10 cellular contexts compared by ENCODE assay signal in genomic region chr2:37851828-37852584, GRCh38.
DNase-seq lines count a peak whose midpoint lies in the region; ATAC-seq and TF ChIP-seq lines count a peak whose summit lies in the region.
"Had no signal": no experiment of that assay in that cellular context is flagged by ENCODE, and none has a peak within 500 bp of the region (broad histone marks: within the 10 kb centered on the region; RNA-seq: fewer than 3 reads in every experiment).

No MANE protein-coding gene starts in this region.

- H3K27ac ChIP-seq in stomach (peak overlapping the region in 4 of 5 donors; percentile 3 to 65 (median 46)), A673 (ENCODE audit: low read depth, low read length, poor library complexity, severe bottlenecking) (no peak overlapping the region), Karpas-422 (ENCODE audit: low read length) (no peak overlapping the region)
- H3K27ac ChIP-seq: SJSA1 had no signal

- no peaks in the 10 kb centered on the region for H3K79me2 ChIP-seq in Karpas-422 (ENCODE audit: low read length)

- no peak overlapping the region for H3K4me2 ChIP-seq in Karpas-422 (ENCODE audit: low read depth, low read length, poor library complexity, severe bottlenecking)

- ATAC-seq in HG02852 (IDR thresholded peaks at IDR 0.05; ENCODE audit: unreplicated experiment), result peak; percentile 64
- peak; percentile 59 for ATAC-seq in activated CD8-positive, alpha-beta T cell treated with anti-CD3 and anti-CD28 coated beads for 36 hours

- no peak for TF ChIP-seq POLR2A in stomach (IDR thresholded peaks at IDR 0.05)

- no peaks in the 10 kb centered on the region for H3K36me3 ChIP-seq in stomach
- H3K36me3 ChIP-seq in A673 (ENCODE audit: insufficient read depth, low read length, poor library complexity, severe bottlenecking), result no peaks in the 10 kb centered on the region
- no peaks in the 10 kb centered on the region for H3K36me3 ChIP-seq in Karpas-422 (ENCODE audit: insufficient read depth, low read length)
- H3K36me3 ChIP-seq: SJSA1 had no signal

- H3K27ac Mint-ChIP-seq in activated T-cell treated with anti-CD3 and anti-CD28 coated beads, Interleukin-2, amount 50 U/mL, for 24 hours, result peak overlapping the region; percentile 93
- peak overlapping the region; percentile 53 for H3K27ac Mint-ChIP-seq in activated CD8-positive, alpha-beta T cell treated with anti-CD3 and anti-CD28 coated beads for 36 hours

- POLR2A ChIA-PET in activated CD8-positive, alpha-beta T cell treated with anti-CD3 and anti-CD28 coated beads for 36 hours (lab: Charles Lee), result interaction anchor here (0.6 to 1.2 kb wide), 4 partner anchors 16 to 269 kb away, joined by 3 read pairs; no protein-coding TSS in a partner anchor
- POLR2A ChIA-PET in A673 (lab: Charles Lee; ENCODE audit: low non-redundant PET), result no interaction called here

- H3K36me3 Mint-ChIP-seq in activated T-cell treated with anti-CD3 and anti-CD28 coated beads, Interleukin-2, amount 50 U/mL, for 24 hours (ENCODE audit: low read depth), result no peaks in the 10 kb centered on the region
- no peaks in the 10 kb centered on the region for H3K36me3 Mint-ChIP-seq in activated CD8-positive, alpha-beta T cell treated with anti-CD3 and anti-CD28 coated beads for 36 hours (ENCODE audit: low read depth)

- H3K4me1 Mint-ChIP-seq in activated T-cell treated with anti-CD3 and anti-CD28 coated beads, Interleukin-2, amount 50 U/mL, for 24 hours (ENCODE audit: low read depth), result peaks cover 59% of the 10 kb centered on the region
- peaks cover 22% of the 10 kb centered on the region for H3K4me1 Mint-ChIP-seq in activated CD8-positive, alpha-beta T cell treated with anti-CD3 and anti-CD28 coated beads for 36 hours (ENCODE audit: low read depth)

- peaks cover 6% of the 10 kb centered on the region for H3K9me3 Mint-ChIP-seq in activated T-cell treated with anti-CD3 and anti-CD28 coated beads, Interleukin-2, amount 50 U/mL, for 24 hours
- no peaks in the 10 kb centered on the region for H3K9me3 Mint-ChIP-seq in activated CD8-positive, alpha-beta T cell treated with anti-CD3 and anti-CD28 coated beads for 36 hours

- no peak overlapping the region for H3K9ac ChIP-seq in Karpas-422 (ENCODE audit: low read length)

- 50 to 64% (median 58%) methylated on average over 3 of the region's 3 CpGs for WGBS in stomach, 5 donors

- H3K27me3 Mint-ChIP-seq in activated T-cell treated with anti-CD3 and anti-CD28 coated beads, Interleukin-2, amount 50 U/mL, for 24 hours, result peaks cover 4% of the 10 kb centered on the region
- H3K27me3 Mint-ChIP-seq in activated CD8-positive, alpha-beta T cell treated with anti-CD3 and anti-CD28 coated beads for 36 hours, result no peaks in the 10 kb centered on the region

- H3K9me3 ChIP-seq in stomach (no peaks in the 10 kb centered on the region), A673 (ENCODE audit: low read depth, low read length, poor library complexity, severe bottlenecking) (no peaks in the 10 kb centered on the region), Karpas-422 (ENCODE audit: low read length) (no peaks in the 10 kb centered on the region)
- H3K9me3 ChIP-seq: SJSA1 had no signal

- H3K9me2 ChIP-seq in Karpas-422 (replicated peaks; ENCODE audit: insufficient read depth, low read length), result no peaks in the 10 kb centered on the region

- H3K4me3 ChIP-seq in stomach, result no peak overlapping the region
- no peak overlapping the region for H3K4me3 ChIP-seq in A673 (ENCODE audit: low read depth, low read length, poor library complexity, severe bottlenecking)
- no peak overlapping the region for H3K4me3 ChIP-seq in Karpas-422 (ENCODE audit: low read length)
- H3K4me3 ChIP-seq: SJSA1 had no signal

- no peak for TF ChIP-seq CTCF in activated CD8-positive, alpha-beta T cell treated with anti-CD3 and anti-CD28 coated beads for 36 hours (IDR thresholded peaks at IDR 0.05)
- TF ChIP-seq CTCF in stomach (IDR thresholded peaks at IDR 0.05), result no peak
- TF ChIP-seq CTCF in A673 (conservative IDR thresholded peaks at IDR 0.05; ENCODE audit: low read depth, low read length), result no peak

- no peak for TF ChIP-seq EP300 in stomach (IDR thresholded peaks at IDR 0.05)

- no peak overlapping the region for H2AFZ ChIP-seq in Karpas-422 (ENCODE audit: low read length)

- H3K27me3 ChIP-seq in stomach, result no peaks in the 10 kb centered on the region
- H3K27me3 ChIP-seq in A673 (replicated peaks; ENCODE audit: insufficient read depth, low read depth, low read length, poor library complexity), result no peaks in the 10 kb centered on the region
- H3K27me3 ChIP-seq in Karpas-422 (ENCODE audit: low read length), result no peaks in the 10 kb centered on the region
- H3K27me3 ChIP-seq: SJSA1 had no signal

- no peak for DNase-seq in activated T-cell treated with anti-CD3 and anti-CD28 coated beads, Interleukin-2, amount 50 U/mL, for 24 hours
- DNase-seq in activated T-cell treated with anti-CD3 and anti-CD28 coated beads, Interleukin-2, amount 50 U/mL, for 1 hour, result no peak
- no peak for DNase-seq in activated CD8-positive, alpha-beta T cell treated with anti-CD3 and anti-CD28 coated beads for 36 hours
- no peak for DNase-seq in stomach
- DNase-seq in A673 (ENCODE audit: low spot score), result no peak
- no peak for DNase-seq in SHP77 treated with DMSO at 0.1 percent for 48 hours (lab: John Stamatoyannopoulos, UW)
- no peak for DNase-seq in Karpas-422
- DNase-seq: caudate nucleus had no signal

- peak overlapping the region; percentile 65 for H3K4me3 Mint-ChIP-seq in activated T-cell treated with anti-CD3 and anti-CD28 coated beads, Interleukin-2, amount 50 U/mL, for 24 hours
- H3K4me3 Mint-ChIP-seq in activated CD8-positive, alpha-beta T cell treated with anti-CD3 and anti-CD28 coated beads for 36 hours, result peak overlapping the region; percentile 5

- BruUV-seq in A673 (replicated peaks; lab: Mats Ljungman, UMichigan), result no TSS peak

- H4K20me1 ChIP-seq in Karpas-422 (ENCODE audit: insufficient read depth, low read depth, low read length), result no peaks in the 10 kb centered on the region

- H3K4me1 ChIP-seq in stomach (peaks cover 24 to 47% (median 35%) of the 10 kb centered on the region in 4 donors), A673 (ENCODE audit: insufficient read depth, low read length, poor library complexity, severe bottlenecking) (peaks cover 7% of the 10 kb centered on the region), Karpas-422 (ENCODE audit: low read length) (no peaks in the 10 kb centered on the region)
- H3K4me1 ChIP-seq: SJSA1 had no signal

- CTCF ChIA-PET in activated CD8-positive, alpha-beta T cell treated with anti-CD3 and anti-CD28 coated beads for 36 hours (lab: Charles Lee), result interaction anchor here (1.0 to 2.6 kb wide), 4 partner anchors 20 to 455 kb away, joined by 3 to 25 read pairs (median 4); no protein-coding TSS in a partner anchor
- CTCF ChIA-PET in A673 (lab: Charles Lee), result interaction anchor here (1.3 kb wide), 1 partner anchor 25 kb away, joined by 5 read pairs; no protein-coding TSS in a partner anchor

- intact Hi-C loops in activated CD8-positive, alpha-beta T cell treated with anti-CD3 and anti-CD28 coated beads for 36 hours (cut with micrococcal nuclease), result no loop called here
- intact Hi-C loops in stomach (cut with DNase I; ENCODE audit: low total_unique reads), result no loop called here
- intact Hi-C loops in A673 (cut with micrococcal nuclease; ENCODE audit: unreplicated experiment), result no loop called here

Comparison
In these comparisons a context has a peak if more than half of its experiments do, and no peak if none do; other contexts are left out.
1. H3K27ac ChIP-seq: peak in stomach (4 of 5); none in A673 (single experiment) and Karpas-422 (single experiment).